In genomic region chr10:127354992-127355391, GRCh38 we compare ENCODE assay signal across 14 cellular contexts.
DNase-seq lines count a peak whose midpoint lies in the region; ATAC-seq, FAIRE-seq and TF ChIP-seq lines count a peak whose summit lies in the region.
"Had no signal": no experiment of that assay in that cellular context is flagged by ENCODE, and none has a peak within 500 bp of the region (broad histone marks: within the 10 kb centered on the region; RNA-seq: fewer than 3 reads in every experiment).

No MANE protein-coding gene starts in this region.

- H3K4ac ChIP-seq in H9 (ENCODE audit: low read depth, low read length) = no peak overlapping the region

- TF ChIP-seq CTCF in AG04449 (IDR thresholded peaks at IDR 0.05; ENCODE audit: insufficient read depth, low read length, missing control alignments) = peak; percentile 18
- TF ChIP-seq CTCF in H9 (conservative IDR thresholded peaks at IDR 0.05) = peak; percentile 54
- TF ChIP-seq CTCF in GM12878 (IDR thresholded peaks at IDR 0.05 in 2 of 3, conservative IDR thresholded peaks at IDR 0.05 in 1 of 3; ENCODE audit: control insufficient read depth in 2 of 3, extremely low read depth in 1 of 3, insufficient read depth in 1 of 3, low read depth in 3 of 3, low read length in 3 of 3) = peak in 1 of 3 experiments; percentile 16; a peak in 1 of 6 replicates
- peak; percentile 41 for TF ChIP-seq CTCF in kidney epithelial cell (IDR thresholded peaks at IDR 0.05; ENCODE audit: insufficient read depth, low read length, poor library complexity, severe bottlenecking)

- TF ChIP-seq POLR2A in GM12878 (IDR thresholded peaks at IDR 0.05; ENCODE audit: low read depth, low read length) = no peak

- no peak overlapping the region for H3K27ac ChIP-seq in H9 (ENCODE audit: insufficient read length, low read depth, low read length)
- H3K27ac ChIP-seq in GM12878 (ENCODE audit: control insufficient read depth, insufficient read depth) = no peak overlapping the region
- H3K27ac ChIP-seq: C4-2B, psoas muscle had no signal

- peaks cover 0 to 5% (median 0%) of the 10 kb centered on the region in 3 experiments; a peak in 1 of 7 replicates for H3K36me3 Mint-ChIP-seq in H9 (ENCODE audit: insufficient read depth in 1 of 3, low read depth in 3 of 3)

- no peak overlapping the region for H3K18ac ChIP-seq in H9 (ENCODE audit: insufficient read length, low read depth, low read length)

- H3K4me2 ChIP-seq in H9 (ENCODE audit: insufficient read depth, insufficient read length, low read length) (no peak overlapping the region), GM12878 (ENCODE audit: control insufficient read depth, insufficient read depth) (no peak overlapping the region)

- H3K14ac ChIP-seq in H9 (ENCODE audit: insufficient read depth, low read length) = no peak overlapping the region

- H3K27me3 Mint-ChIP-seq in H9 (ENCODE audit: low read depth) = no peaks in the 10 kb centered on the region

- H4K5ac ChIP-seq in H9 (ENCODE audit: insufficient read length, low read depth, low read length) = no peak overlapping the region

- peaks cover 12 to 28% of the 10 kb centered on the region in 2 experiments for H3K4me1 Mint-ChIP-seq in H9

- H3K23me2 ChIP-seq in H9 (ENCODE audit: insufficient read length, low read depth, low read length, poor library complexity, severe bottlenecking) = no peaks in the 10 kb centered on the region

- H3K79me2 ChIP-seq in H9 (ENCODE audit: insufficient read depth, low read length) (no peaks in the 10 kb centered on the region), GM12878 (ENCODE audit: control insufficient read depth, insufficient read depth, low read length) (no peaks in the 10 kb centered on the region)

- no peak for DNase-seq in AG04449 (ENCODE audit: low read depth, low spot score)
- no peak for DNase-seq in H9
- DNase-seq in GM12878 (ENCODE audit: low read depth, low spot score) = no peak
- no peak for DNase-seq in kidney epithelial cell (ENCODE audit: low read depth)
- DNase-seq in urothelium cell line (ENCODE audit: low spot score) = no peak
- DNase-seq in central memory CD4-positive, alpha-beta T cell = no peak
- DNase-seq: activated CD8-positive, alpha-beta memory T cell treated with anti-CD3 and anti-CD28 coated beads for 24 hours; activated effector memory CD4-positive, alpha-beta T cell treated with anti-CD3 and anti-CD28 coated beads, Interleukin-2, amount 50 U/mL, for 16 hours; NCI-H1105; psoas muscle; stimulated activated CD4-positive, alpha-beta T cell treated with anti-CD3 and anti-CD28 coated beads, Interleukin-1b, Interleukin-23, amount 100 ng/mL, for 48 hours had no signal

- H2BK12ac ChIP-seq in H9 (ENCODE audit: insufficient read length, low read depth, low read length) = no peak overlapping the region

- SMC1A ChIA-PET in GM12878 (lab: Charles Lee; ENCODE audit: uncharacterized antibody, unreplicated experiment) = interaction anchor here (0.9 to 1.4 kb wide), 3 partner anchors 108 to 499 kb away, joined by 3 read pairs; no protein-coding TSS in a partner anchor

- ATAC-seq in GM12878 (no peak), GM19035 (IDR thresholded peaks at IDR 0.05; ENCODE audit: unreplicated experiment) (no peak), HG03139 (IDR thresholded peaks at IDR 0.05; ENCODE audit: unreplicated experiment) (no peak)
- ATAC-seq: psoas muscle had no signal

- H2AFZ ChIP-seq in H9 (ENCODE audit: low read length) (no peak overlapping the region), GM12878 (ENCODE audit: control insufficient read depth, low read depth, low read length) (no peak overlapping the region)

- no peak overlapping the region for H2BK15ac ChIP-seq in H9 (ENCODE audit: low read depth, low read length)

- no peak for TF ChIP-seq EP300 in GM12878 (IDR thresholded peaks at IDR 0.05; ENCODE audit: borderline replicate concordance in 1 of 2, control insufficient read depth in 1 of 2, low read depth in 2 of 2, low read length in 2 of 2)

- H2AK5ac ChIP-seq in H9 (ENCODE audit: insufficient read length, low read length) = no peak overlapping the region

- H3K4me3 ChIP-seq in AG04449 (ENCODE audit: low read depth, low read length) (no peak overlapping the region), GM12878 (no peak overlapping the region), kidney epithelial cell (ENCODE audit: low read depth, low read length) (no peak overlapping the region)
- H3K4me3 ChIP-seq: psoas muscle had no signal

- H3K27ac Mint-ChIP-seq in H9 = no peak overlapping the region

- no peaks in the 10 kb centered on the region for H3K79me1 ChIP-seq in H9 (ENCODE audit: insufficient read depth, low read depth, low read length, poor library complexity, severe bottlenecking)

- WGBS in H9 (ENCODE audit: extremely low coverage, insufficient read length, low lambda C conversion rate) = no CpG with 5 or more reads among the region's 1 CpG
- WGBS in GM12878 (ENCODE audit: insufficient coverage, insufficient replicate concordance, low lambda C conversion rate, missing lambda C conversion rate) = 100% methylated on average over 1 of the region's 1 CpG

- no peaks in the 10 kb centered on the region for H3K27me3 ChIP-seq in H9 (ENCODE audit: insufficient read depth, low read length)
- no peaks in the 10 kb centered on the region for H3K27me3 ChIP-seq in GM12878 (replicated peaks in 1 of 2; ENCODE audit: control insufficient read depth in 2 of 2, insufficient read depth in 2 of 2, low read length in 1 of 2)
- H3K27me3 ChIP-seq in kidney epithelial cell (ENCODE audit: control insufficient read depth, insufficient read depth, low read length) = no peaks in the 10 kb centered on the region

- H3K9ac ChIP-seq in H9 (ENCODE audit: extremely low read depth, insufficient read length, low read length) = no peak overlapping the region
- no peak overlapping the region for H3K9ac ChIP-seq in GM12878 (ENCODE audit: control insufficient read depth, insufficient read depth, low read length)

- H2BK120ac ChIP-seq in H9 (ENCODE audit: low read depth, low read length, poor library complexity, severe bottlenecking) = no peak overlapping the region

- no peak overlapping the region for H4K8ac ChIP-seq in H9 (replicated peaks; ENCODE audit: insufficient read length, low read depth, low read length)

- no peak for FAIRE-seq in GM12878 (lab: Jason Lieb, UNC)
- FAIRE-seq in urothelium cell line (lab: Jason Lieb, UNC) = no peak

- no peak overlapping the region for H4K91ac ChIP-seq in H9 (ENCODE audit: insufficient read length, low read depth, low read length)

- H3K36me3 ChIP-seq in GM12878 (ENCODE audit: control insufficient read depth in 2 of 2, insufficient read depth in 2 of 2, low read length in 1 of 2) (no peaks in the 10 kb centered on the region), kidney epithelial cell (ENCODE audit: control insufficient read depth, insufficient read depth, low read length) (peaks cover 1% of the 10 kb centered on the region)

- H4K20me1 ChIP-seq in H9 (ENCODE audit: control insufficient read depth, insufficient read depth, insufficient read length) (no peaks in the 10 kb centered on the region), GM12878 (ENCODE audit: control insufficient read depth, insufficient read depth) (no peaks in the 10 kb centered on the region)

- RAD21 ChIA-PET in GM12878 (lab: Charles Lee; ENCODE audit: unreplicated experiment) = no interaction called here

- H2BK20ac ChIP-seq in H9 (ENCODE audit: low read depth, low read length, poor library complexity, severe bottlenecking) = no peak overlapping the region

- in situ Hi-C loops in GM12878 (cut with MboI) = no loop called here

- no peaks in the 10 kb centered on the region for H3K9me3 ChIP-seq in H9 (ENCODE audit: control insufficient read depth, low read depth, low read length)
- no peaks in the 10 kb centered on the region for H3K9me3 ChIP-seq in GM12878 (replicated peaks; ENCODE audit: control insufficient read depth, insufficient read depth, low read length)
- H3K9me3 ChIP-seq: psoas muscle had no signal

- H3K23ac ChIP-seq in H9 (ENCODE audit: insufficient read length, low read depth, low read length) = no peak overlapping the region

- no peak for TF ChIP-seq RAD21 in GM12878 (IDR thresholded peaks at IDR 0.05; ENCODE audit: insufficient read depth, low read depth, low read length)

- BruUV-seq in GM12878 (replicated peaks; lab: Mats Ljungman, UMichigan) = no TSS peak

- H3K4me1 ChIP-seq in H9 (ENCODE audit: insufficient read depth, low read length) (0 out of 2 replicates have a peak, but pooled peaks cover 2% of the 10 kb centered on the region), GM12878 (ENCODE audit: control insufficient read depth, insufficient read depth, low read length) (no peaks in the 10 kb centered on the region)
- H3K4me1 ChIP-seq: psoas muscle had no signal

- H3K56ac ChIP-seq in H9 (ENCODE audit: insufficient read length, low read depth, low read length) = no peak overlapping the region

- POLR2A ChIA-PET in AG04449 (lab: Yijun Ruan, JAX) = no interaction called here
- POLR2A ChIA-PET in GM12878 (lab: Charles Lee) = no interaction called here

- CTCF ChIA-PET in AG04449 (lab: Yijun Ruan, JAX) (interaction anchor here (0.7 to 2.2 kb wide), 13 partner anchors 10 to 222 kb away, joined by 3 to 9 read pairs (median 4); partner anchors contain the start of gene INSYN2A), GM12878 (lab: Yijun Ruan, JAX) (interaction anchor here (1.0 to 2.7 kb wide), 3 partner anchors 20 to 111 kb away, joined by 3 to 8 read pairs (median 3); no protein-coding TSS in a partner anchor)

- no peak overlapping the region for H3K4me3 Mint-ChIP-seq in H9

- no peaks in the 10 kb centered on the region for H3K9me3 Mint-ChIP-seq in H9

- no peak overlapping the region for H3T11ph ChIP-seq in H9 (ENCODE audit: low read length)

- intact Hi-C loops in GM12878 (cut with micrococcal nuclease; ENCODE audit: unreplicated experiment) = no loop called here

- H2BK5ac ChIP-seq in H9 (ENCODE audit: insufficient read length, low read length) = no peak overlapping the region

TF ChIP-seq in GM12878, 131 proteins besides CTCF, POLR2A, EP300 and RAD21:
- TF ChIP-seq CBFB (IDR thresholded peaks at IDR 0.05; ENCODE audit: low read depth) = no peak
- TF ChIP-seq SMC3 (IDR thresholded peaks at IDR 0.05; ENCODE audit: borderline replicate concordance, low read length) = peak; percentile 19; the same call in 1 of the 2 replicates
